ENCODE assay signal across 26 cellular contexts in the genomic region with DNA sequence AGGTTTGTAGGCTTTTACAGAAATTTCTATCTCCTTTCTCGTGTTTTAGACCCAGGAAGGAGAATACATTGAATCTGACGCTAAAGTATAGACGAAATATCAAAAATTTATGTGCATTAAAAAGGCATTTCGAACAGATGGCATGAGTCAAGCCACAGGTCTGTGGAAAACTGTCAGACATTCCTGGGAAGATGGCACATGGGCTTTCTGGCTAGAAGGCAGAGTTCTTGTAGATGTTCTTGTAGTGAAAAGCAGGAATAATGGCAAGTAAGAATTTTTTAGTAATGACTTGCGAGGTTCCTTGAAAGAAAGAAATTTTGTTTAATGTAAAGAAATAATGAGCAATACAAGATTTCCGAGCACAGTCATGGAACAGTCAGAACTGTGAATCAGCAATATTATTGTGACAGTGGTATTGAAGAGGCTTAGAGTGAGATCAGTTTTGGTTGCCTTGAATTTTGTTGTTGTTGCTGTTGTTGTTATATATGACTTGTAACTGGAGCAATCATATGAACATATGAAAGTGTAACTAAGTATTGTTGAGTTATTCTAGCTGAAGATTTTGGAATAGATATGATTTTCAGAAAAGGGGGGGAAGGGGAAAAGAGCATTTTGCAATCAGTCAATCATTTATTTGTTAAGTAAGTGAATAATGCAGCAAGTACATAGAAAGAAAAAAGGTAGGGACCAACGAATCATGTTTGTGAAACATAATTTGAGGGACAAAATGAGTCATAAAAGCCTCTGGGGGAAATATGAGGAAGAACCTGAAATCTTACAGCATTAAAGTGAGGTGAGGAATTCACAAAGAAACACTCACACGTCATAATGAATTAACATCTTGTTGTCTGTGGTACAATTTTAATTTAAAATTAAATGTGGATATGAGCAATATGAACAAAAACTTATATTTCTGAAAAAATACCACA.
DNase-seq lines count a peak whose midpoint lies in the region; ATAC-seq and TF ChIP-seq lines count a peak whose summit lies in the region.
"Had no signal": no experiment of that assay in that cellular context is flagged by ENCODE, and none has a peak within 500 bp of the region (broad histone marks: within the 10 kb centered on the region; RNA-seq: fewer than 3 reads in every experiment).

No MANE protein-coding gene starts in this region.

- H3K27ac ChIP-seq in SK-N-SH (ENCODE audit: low read depth in 2 of 2, low read length in 1 of 2) (peak overlapping the region in 1 of 2 experiments; percentile 35; a peak in 1 of 4 replicates), lower lobe of right lung (no peak overlapping the region), mesendoderm (ENCODE audit: low read depth, low read length) (no peak overlapping the region)
- H3K27ac ChIP-seq: 22Rv1, coronary artery, KMS-11, ovary, Peyer's patch, tibial artery, VCaP had no signal

- H4K5ac ChIP-seq in mesendoderm (ENCODE audit: low read length), result no peak overlapping the region

- DNase-seq in SK-N-SH (no peak), M059J (ENCODE audit: low read depth) (peak; percentile 65), astrocyte of the spinal cord (ENCODE audit: low read depth, low spot score) (peak; percentile 41), lower lobe of right lung (no peak), mesendoderm (no peak), GM13977 (ENCODE audit: low spot score) (no peak)
- no peak for DNase-seq in activated T-cell treated with anti-CD3 and anti-CD28 coated beads, Interleukin-2, amount 50 U/mL, for 48 hours
- DNase-seq: activated CD4-positive, alpha-beta T cell treated with anti-CD3 and anti-CD28 coated beads, Interleukin-2, amount 10 ng/mL, durations not matched to agents 24 days and 14 days; activated CD8-positive, alpha-beta memory T cell treated with anti-CD3 and anti-CD28 coated beads, Interleukin-2, amount 10 ng/mL, durations not matched to agents 7 days and 5 days; DMS53; endodermal cell; left colon; natural killer cell; NCI-H1048; NCI-H1930; ovary; Peyer's patch; right cardiac atrium; stimulated activated naive CD8-positive, alpha-beta T cell treated with anti-CD3 and anti-CD28 coated beads, Interleukin-15, amount 100 ng/mL, for 72 hours; T-helper 2 cell; tibial artery had no signal

- no peak overlapping the region for H4K8ac ChIP-seq in mesendoderm (ENCODE audit: low read depth, low read length)

- H3K4me2 ChIP-seq in SK-N-SH (peak overlapping the region; percentile 31; the same call in 1 of the 2 replicates), mesendoderm (ENCODE audit: low read length) (no peak overlapping the region)
- H3K4me2 ChIP-seq: KMS-11 had no signal

- H3K4me3 ChIP-seq in SK-N-SH (ENCODE audit: low read depth in 2 of 2, low read length in 1 of 2), result no peak overlapping the region; a peak in 1 of 4 replicates
- no peak overlapping the region for H3K4me3 ChIP-seq in astrocyte of the spinal cord (ENCODE audit: low read depth, low read length)
- no peak overlapping the region for H3K4me3 ChIP-seq in lower lobe of right lung
- H3K4me3 ChIP-seq in mesendoderm (ENCODE audit: low read length), result no peak overlapping the region
- H3K4me3 ChIP-seq: coronary artery, ovary, Peyer's patch, tibial artery had no signal

- 2% methylated on average over 8 of the region's 8 CpGs for WGBS in SK-N-SH (ENCODE audit: low lambda C conversion rate)
- WGBS in mesendoderm (ENCODE audit: extremely low coverage, insufficient coverage, low lambda C conversion rate), result 100% methylated on average over 1 of the region's 8 CpGs

- H4K20me1 ChIP-seq in SK-N-SH (ENCODE audit: insufficient read depth), result no peaks in the 10 kb centered on the region

- no peaks in the 10 kb centered on the region for H3K79me1 ChIP-seq in mesendoderm (ENCODE audit: low read length)

- H3K9me3 ChIP-seq in SK-N-SH, result no peaks in the 10 kb centered on the region
- H3K9me3 ChIP-seq in lower lobe of right lung, result no peaks in the 10 kb centered on the region
- H3K9me3 ChIP-seq: ovary, Peyer's patch, tibial artery had no signal

- H2AK5ac ChIP-seq in mesendoderm (ENCODE audit: low read length), result no peak overlapping the region

- TF ChIP-seq CTCF in SK-N-SH (IDR thresholded peaks at IDR 0.05) (no peak), astrocyte of the spinal cord (IDR thresholded peaks at IDR 0.05; ENCODE audit: low read depth, low read length) (no peak), lower lobe of right lung (IDR thresholded peaks at IDR 0.05) (no peak), GM13977 (IDR thresholded peaks at IDR 0.05; ENCODE audit: extremely low read depth, insufficient read depth, missing control alignments) (no peak)

- no peak overlapping the region for H3K18ac ChIP-seq in mesendoderm (ENCODE audit: low read length)

- POLR2A ChIA-PET in SK-N-SH (lab: Yijun Ruan, JAX), result no interaction called here

- H2BK5ac ChIP-seq in mesendoderm (ENCODE audit: low read length), result no peak overlapping the region

- no peak overlapping the region for H2BK15ac ChIP-seq in mesendoderm (replicated peaks; ENCODE audit: low read depth)

- CTCF ChIA-PET in SK-N-SH (lab: Yijun Ruan, JAX), result no interaction called here

- ATAC-seq in SK-N-SH treated with all-trans-retinoic acid at 6 μM for 48 hours, result no peak
- no peak for ATAC-seq in lower lobe of right lung
- ATAC-seq: activated CD8-positive, alpha-beta memory T cell treated with anti-CD3 and anti-CD28 coated beads, Interleukin-2, amount 10 ng/mL, durations not matched to agents 7 days and 5 days; left colon; natural killer cell; right cardiac atrium; stimulated activated naive CD8-positive, alpha-beta T cell treated with anti-CD3 and anti-CD28 coated beads, Interleukin-15, amount 100 ng/mL, for 72 hours had no signal

- in situ Hi-C loops in astrocyte of the spinal cord (cut with HindIII; ENCODE audit: low sequenced_read_pairs) (no loop called here), GM13977 (cut with MboI; ENCODE audit: low pct_unique_long_range_greater_than_20kb, low sequenced_read_pairs, unreplicated experiment) (no loop called here)

- H2AFZ ChIP-seq in SK-N-SH (ENCODE audit: low read depth), result peak overlapping the region; percentile 60

- H3K36me3 ChIP-seq in SK-N-SH (replicated peaks in 1 of 2; ENCODE audit: control insufficient read depth in 1 of 2, insufficient read depth in 2 of 2, low read length in 1 of 2) (no peaks in the 10 kb centered on the region), lower lobe of right lung (no peaks in the 10 kb centered on the region), mesendoderm (ENCODE audit: control insufficient read depth, insufficient read depth, low read length) (no peaks in the 10 kb centered on the region)
- H3K36me3 ChIP-seq: ovary, Peyer's patch, tibial artery had no signal

- no peak overlapping the region for H3K56ac ChIP-seq in mesendoderm (ENCODE audit: low read length)

- H3F3A ChIP-seq in SK-N-SH (replicated peaks; ENCODE audit: insufficient read depth), result no peaks in the 10 kb centered on the region

- no peak overlapping the region for H3K9ac ChIP-seq in SK-N-SH
- H3K9ac ChIP-seq in mesendoderm (ENCODE audit: low read length), result no peak overlapping the region
- H3K9ac ChIP-seq: KMS-11 had no signal

- no peak overlapping the region for H2BK120ac ChIP-seq in mesendoderm (ENCODE audit: low read depth, low read length)

- intact Hi-C loops in lower lobe of right lung (cut with DNase I), result no loop called here

- TF ChIP-seq EP300 in SK-N-SH (IDR thresholded peaks at IDR 0.05; ENCODE audit: borderline replicate concordance in 1 of 2, low read depth in 1 of 2, low read length in 1 of 2), result no peak

- no peaks in the 10 kb centered on the region for H3K9me2 ChIP-seq in SK-N-SH

- no peak for TF ChIP-seq RAD21 in SK-N-SH (IDR thresholded peaks at IDR 0.05; ENCODE audit: low read length)

- no peak overlapping the region for H3K23ac ChIP-seq in mesendoderm (ENCODE audit: low read length)

- no peak overlapping the region for H3K4ac ChIP-seq in mesendoderm (ENCODE audit: low read depth, low read length)

- no peaks in the 10 kb centered on the region for H3K79me2 ChIP-seq in SK-N-SH (ENCODE audit: insufficient read depth)
- no peaks in the 10 kb centered on the region for H3K79me2 ChIP-seq in mesendoderm (ENCODE audit: control insufficient read depth, insufficient read depth, low read length)

- no peaks in the 10 kb centered on the region for H3K4me1 ChIP-seq in SK-N-SH (ENCODE audit: control insufficient read depth in 1 of 2, insufficient read depth in 2 of 2, low read depth in 1 of 2, low read length in 1 of 2)
- no peaks in the 10 kb centered on the region for H3K4me1 ChIP-seq in lower lobe of right lung
- no peaks in the 10 kb centered on the region for H3K4me1 ChIP-seq in mesendoderm (ENCODE audit: control insufficient read depth, low read depth, low read length)
- H3K4me1 ChIP-seq: Peyer's patch, tibial artery had no signal

- H3K27me3 ChIP-seq in SK-N-SH (ENCODE audit: insufficient read depth) (no peaks in the 10 kb centered on the region), lower lobe of right lung (ENCODE audit: low read depth) (no peaks in the 10 kb centered on the region), mesendoderm (ENCODE audit: insufficient read depth, low read length, poor library complexity) (no peaks in the 10 kb centered on the region)
- H3K27me3 ChIP-seq: ovary, Peyer's patch, tibial artery had no signal

TF ChIP-seq in SK-N-SH treated with all-trans-retinoic acid at 6 μM for 48 hours, 23 proteins besides CTCF, POLR2A, EP300 and RAD21 (continues in another document):
- TF ChIP-seq GLIS3 (CRISPR knock-in tag; IDR thresholded peaks at IDR 0.05) (no peak), TCF4 (CRISPR knock-in tag; IDR thresholded peaks at IDR 0.05; ENCODE audit: borderline replicate concordance) (no peak), ZFP3 (CRISPR knock-in tag; IDR thresholded peaks at IDR 0.05) (no peak), RARB (CRISPR knock-in tag; IDR thresholded peaks at IDR 0.05) (no peak), ZNF565 (CRISPR knock-in tag; conservative IDR thresholded peaks at IDR 0.05; ENCODE audit: low read depth) (no peak)

Comparison
In these comparisons a context has a peak if more than half of its experiments do, and no peak if none do; other contexts are left out.
1. DNase-seq: peak in M059J (single experiment) and astrocyte of the spinal cord (single experiment); none in SK-N-SH (single experiment), lower lobe of right lung (single experiment), mesendoderm (single experiment), GM13977 (single experiment) and activated T-cell treated with anti-CD3 and anti-CD28 coated beads, Interleukin-2, amount 50 U/mL, for 48 hours (0 of 2).